Comparison of ENCODE assay signal across 21 cellular contexts in the genomic region with DNA sequence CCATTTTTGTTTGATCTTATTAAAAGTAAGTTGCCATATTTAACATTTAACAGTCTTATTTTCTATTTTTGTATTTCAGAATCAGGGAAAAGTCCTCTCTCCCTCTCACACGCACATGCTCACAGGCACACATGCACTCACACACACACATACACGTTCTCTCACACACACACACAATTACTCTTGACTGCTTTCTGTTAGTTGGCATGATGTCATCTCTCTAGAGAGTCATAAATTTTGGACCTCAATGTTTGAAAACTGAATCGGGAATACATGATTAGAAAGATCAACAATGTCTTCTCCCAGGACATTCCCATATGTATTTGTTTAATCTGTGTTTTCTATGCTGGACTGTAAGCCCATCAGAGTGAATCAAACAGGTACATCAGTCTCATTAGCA.
DNase-seq lines count a peak whose midpoint lies in the region; TF ChIP-seq lines count a peak whose summit lies in the region.
"Had no signal": no experiment of that assay in that cellular context is flagged by ENCODE, and none has a peak within 500 bp of the region (broad histone marks: within the 10 kb centered on the region; RNA-seq: fewer than 3 reads in every experiment).

No MANE protein-coding gene starts in this region.

- H3K4me2 ChIP-seq in mesendoderm (ENCODE audit: low read length), result no peak overlapping the region
- H3K4me2 ChIP-seq: KMS-11 had no signal

- TF ChIP-seq CTCF in adrenal gland (IDR thresholded peaks at IDR 0.05), result no peak

- H3K27me3 ChIP-seq in mesendoderm (ENCODE audit: insufficient read depth, low read length, poor library complexity) (no peaks in the 10 kb centered on the region), adrenal gland (no peaks in the 10 kb centered on the region)

- no peak overlapping the region for H4K5ac ChIP-seq in mesendoderm (ENCODE audit: low read length)

- H3K79me2 ChIP-seq in mesendoderm (ENCODE audit: control insufficient read depth, insufficient read depth, low read length), result no peaks in the 10 kb centered on the region

- peak overlapping the region; percentile 9 for H2BK5ac ChIP-seq in mesendoderm (ENCODE audit: low read length)

- H3K79me1 ChIP-seq in mesendoderm (ENCODE audit: low read length), result no peaks in the 10 kb centered on the region

- DNase-seq in COLO668 (lab: John Stamatoyannopoulos, UW; ENCODE audit: unreplicated experiment), result peak; percentile 40
- peak; percentile 69 for DNase-seq in DMS153 (lab: John Stamatoyannopoulos, UW)
- peak; percentile 49 to 59 for DNase-seq in SHP77 (lab: John Stamatoyannopoulos, UW)
- no peak for DNase-seq in mesendoderm
- DNase-seq in adrenal gland, result no peak
- DNase-seq in SW480 (ENCODE audit: low spot score), result no peak
- no peak for DNase-seq in HUDEP-2 (lab: John Stamatoyannopoulos, UW; ENCODE audit: unreplicated experiment in 76 of 76)
- no peak for DNase-seq in AG08395 (ENCODE audit: low spot score)
- DNase-seq: activated CD4-positive, alpha-beta T cell treated with anti-CD3 and anti-CD28 coated beads, Interleukin-2, amount 50 U/mL, for 48 hours; activated naive CD4-positive, alpha-beta T cell; activated T-cell treated with anti-CD3 and anti-CD28 coated beads, Interleukin-2, amount 50 U/mL, for 48 hours; cerebellar nuclear complex; hippocampal formation; lower lobe of right lung; MM.1S; natural killer cell; NCI-H2081; stimulated activated naive CD4-positive, alpha-beta T cell had no signal

- intact Hi-C loops in adrenal gland (cut with DNase I), result no loop called here

- no peak overlapping the region for H3K9ac ChIP-seq in mesendoderm (ENCODE audit: low read length)
- H3K9ac ChIP-seq: KMS-11 had no signal

- H3K36me3 ChIP-seq in mesendoderm (ENCODE audit: control insufficient read depth, insufficient read depth, low read length) (no peaks in the 10 kb centered on the region), adrenal gland (replicated peaks in 1 of 2) (no peaks in the 10 kb centered on the region)
- H3K36me3 ChIP-seq: lower lobe of right lung had no signal

- TF ChIP-seq POLR2A in adrenal gland (IDR thresholded peaks at IDR 0.05), result no peak

- H4K8ac ChIP-seq in mesendoderm (ENCODE audit: low read depth, low read length), result no peak overlapping the region

- no peak overlapping the region for H3K4ac ChIP-seq in mesendoderm (ENCODE audit: low read depth, low read length)

- H3K18ac ChIP-seq in mesendoderm (ENCODE audit: low read length), result no peak overlapping the region

- WGBS in mesendoderm (ENCODE audit: extremely low coverage, insufficient coverage, low lambda C conversion rate), result no CpG with 5 or more reads among the region's 3 CpGs
- WGBS in adrenal gland, 4 donors, result 61 to 65% (median 62%) methylated on average over 3 of the region's 3 CpGs

- H2BK15ac ChIP-seq in mesendoderm (replicated peaks; ENCODE audit: low read depth), result no peak overlapping the region

- H2AK5ac ChIP-seq in mesendoderm (ENCODE audit: low read length), result peak overlapping the region; percentile 13

- H3K4me3 ChIP-seq in mesendoderm (ENCODE audit: low read length) (no peak overlapping the region), adrenal gland (no peak overlapping the region)
- H3K4me3 ChIP-seq: lower lobe of right lung, SK-N-MC, skin epidermis had no signal

- H3K23ac ChIP-seq in mesendoderm (ENCODE audit: low read length), result no peak overlapping the region

- no peak overlapping the region for H3K56ac ChIP-seq in mesendoderm (ENCODE audit: low read length)

- no peak overlapping the region for H3K27ac ChIP-seq in mesendoderm (ENCODE audit: low read depth, low read length)
- H3K27ac ChIP-seq in adrenal gland, result no peak overlapping the region
- H3K27ac ChIP-seq: KMS-11, lower lobe of right lung, SK-N-MC, skin epidermis had no signal

- H3K9me3 ChIP-seq in adrenal gland (replicated peaks in 1 of 3), result no peaks in the 10 kb centered on the region
- H3K9me3 ChIP-seq: lower lobe of right lung had no signal

- H3K4me1 ChIP-seq in mesendoderm (ENCODE audit: control insufficient read depth, low read depth, low read length) (no peaks in the 10 kb centered on the region), adrenal gland (replicated peaks in 1 of 2) (no peaks in the 10 kb centered on the region)

- no peak overlapping the region for H2BK120ac ChIP-seq in mesendoderm (ENCODE audit: low read depth, low read length)

Comparison
In these comparisons a context has a peak if more than half of its experiments do, and no peak if none do; other contexts are left out.
1. DNase-seq: peak in COLO668 (single experiment), DMS153 (single experiment) and SHP77 (2 of 2); none in mesendoderm (single experiment), adrenal gland (0 of 7), SW480 (single experiment), HUDEP-2 (0 of 76) and AG08395 (single experiment).